ENCODE assay signal across 11 cellular contexts in genomic region chr12:3216726-3217682, GRCh38.
DNase-seq lines count a peak whose midpoint lies in the region; ATAC-seq and TF ChIP-seq lines count a peak whose summit lies in the region.
"Had no signal": no experiment of that assay in that cellular context is flagged by ENCODE, and none has a peak within 500 bp of the region (broad histone marks: within the 10 kb centered on the region; RNA-seq: fewer than 3 reads in every experiment).

No MANE protein-coding gene starts in this region.

- H3K4me3 ChIP-seq in HFF-Myc (replicated peaks; ENCODE audit: low read depth, low read length) (no peak overlapping the region), heart left ventricle (no peak overlapping the region)

- peak; percentile 59 for DNase-seq in HFF-Myc (ENCODE audit: extremely low read depth, low read depth)
- peak; percentile 66 for DNase-seq in astrocyte of the hippocampus (ENCODE audit: low read depth, low spot score)
- peak in 3 of 5 donors; percentile 20 to 83 (median 24) for DNase-seq in heart left ventricle
- DNase-seq in stromal cell of bone marrow (ENCODE audit: low read depth), result peak; percentile 46
- DNase-seq in NCI-H2227 (lab: John Stamatoyannopoulos, UW; ENCODE audit: unreplicated experiment), result no peak
- DNase-seq in GM19238 (ENCODE audit: insufficient read length, low spot score), result no peak
- DNase-seq: activated T-cell treated with anti-CD3 and anti-CD28 coated beads for 4 hours, NCI-H2081 treated with DMSO at 0.1 percent for 48 hours, T-helper 1 cell had no signal

- WGBS in heart left ventricle, 4 donors, result 41 to 52% (median 42%) methylated on average over 12 of the region's 12 CpGs

- H3K27ac ChIP-seq in heart left ventricle, result peak overlapping the region; percentile 62 to 92 (median 83)

- H3K4me1 ChIP-seq in heart left ventricle, result peaks cover 21 to 98% (median 82%) of the 10 kb centered on the region in 12 donors

- no peaks in the 10 kb centered on the region for H3K27me3 ChIP-seq in heart left ventricle

- intact Hi-C loops in heart left ventricle (cut with DNase I), result loop anchor here in 1 of 10 donors (5.0 kb wide), 1 partner anchor 35 kb away; no protein-coding TSS in a partner anchor

- TF ChIP-seq POLR2A in heart left ventricle (IDR thresholded peaks at IDR 0.05), result no peak

- TF ChIP-seq CTCF in HFF-Myc (IDR thresholded peaks at IDR 0.05; ENCODE audit: low read depth, low read length, missing control alignments) (no peak), heart left ventricle (IDR thresholded peaks at IDR 0.05) (no peak)

- ATAC-seq in heart left ventricle, result peak in 3 of 4 donors; percentile 56 to 59 (median 59)
- ATAC-seq in HG02884 (IDR thresholded peaks at IDR 0.05; ENCODE audit: unreplicated experiment), result no peak
- no peak for ATAC-seq in HG02642 (IDR thresholded peaks at IDR 0.05; ENCODE audit: poor library complexity, unreplicated experiment)

- no peaks in the 10 kb centered on the region for H3K9me3 ChIP-seq in heart left ventricle

- peaks cover 0 to 20% (median 8%) of the 10 kb centered on the region in 9 donors for H3K36me3 ChIP-seq in heart left ventricle

Comparison
In these comparisons a context has a peak if more than half of its experiments do, and no peak if none do; other contexts are left out.
1. DNase-seq: peak in HFF-Myc (single experiment), astrocyte of the hippocampus (single experiment), heart left ventricle (3 of 5) and stromal cell of bone marrow (single experiment); none in NCI-H2227 (single experiment) and GM19238 (single experiment).
2. ATAC-seq: peak in heart left ventricle (3 of 4); none in HG02884 (single experiment) and HG02642 (single experiment).